In the genomic region with DNA sequence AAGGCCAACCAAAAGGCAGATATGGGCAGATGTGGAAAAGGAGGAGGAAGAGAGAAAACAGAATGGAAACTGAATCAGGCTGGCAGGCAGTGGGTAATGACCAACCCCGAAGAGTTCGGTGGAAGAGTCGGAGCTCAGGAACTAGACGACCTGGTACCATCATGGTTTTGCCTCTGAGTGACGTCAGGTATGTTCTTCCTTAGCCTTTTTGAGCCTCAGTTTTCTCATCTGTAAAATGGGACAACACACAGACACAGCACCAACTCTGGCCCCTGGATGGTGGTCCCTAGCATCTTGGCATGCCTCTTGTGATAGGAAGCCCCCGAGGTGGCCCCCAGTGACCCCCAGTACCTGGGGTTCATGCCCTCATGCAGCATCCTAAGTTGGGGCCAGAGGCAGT, we compare ENCODE assay signal across 2 cellular contexts.
TF ChIP-seq lines count a peak whose summit lies in the region.

No MANE protein-coding gene starts in this region.

TF ChIP-seq in HepG2, 621 proteins besides CTCF, POLR2A, EP300 and RAD21:
- TF ChIP-seq ZNF629 (CRISPR knock-in tag; conservative IDR thresholded peaks at IDR 0.05), result peak; percentile 44; the same call in 1 of the 2 replicates
- TF ChIP-seq HDAC6 (IDR thresholded peaks at IDR 0.05; ENCODE audit: low read depth, low read length), result no peak
- TF ChIP-seq, protein P1, sequence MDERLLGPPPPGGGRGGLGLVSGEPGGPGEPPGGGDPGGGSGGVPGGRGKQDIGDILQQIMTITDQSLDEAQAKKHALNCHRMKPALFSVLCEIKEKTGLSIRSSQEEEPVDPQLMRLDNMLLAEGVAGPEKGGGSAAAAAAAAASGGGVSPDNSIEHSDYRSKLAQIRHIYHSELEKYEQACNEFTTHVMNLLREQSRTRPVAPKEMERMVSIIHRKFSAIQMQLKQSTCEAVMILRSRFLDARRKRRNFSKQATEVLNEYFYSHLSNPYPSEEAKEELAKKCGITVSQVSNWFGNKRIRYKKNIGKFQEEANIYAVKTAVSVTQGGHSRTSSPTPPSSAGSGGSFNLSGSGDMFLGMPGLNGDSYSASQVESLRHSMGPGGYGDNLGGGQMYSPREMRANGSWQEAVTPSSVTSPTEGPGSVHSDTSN (CRISPR knock-in tag; IDR thresholded peaks at IDR 0.05), result no peak
- peak; percentile 83 for TF ChIP-seq CREB1 (IDR thresholded peaks at IDR 0.05)
- no peak for TF ChIP-seq CREB1 (CRISPR knock-in tag; IDR thresholded peaks at IDR 0.05)
- TF ChIP-seq ATF7 (IDR thresholded peaks at IDR 0.05), result peak; percentile 33
- TF ChIP-seq ATF7 (CRISPR knock-in tag; IDR thresholded peaks at IDR 0.05), result no peak

TF ChIP-seq in K562, 482 proteins besides CTCF, POLR2A, EP300 and RAD21:
- TF ChIP-seq RBM25 (IDR thresholded peaks at IDR 0.05; ENCODE audit: low read depth, low read length, severe bottlenecking), result peak; percentile 81
- TF ChIP-seq RCOR1 (IDR thresholded peaks at IDR 0.05; ENCODE audit: borderline replicate concordance in 1 of 2, low read depth in 2 of 2, low read length in 2 of 2), result peak in 1 of 2 experiments; percentile 51; a peak in 2 of 4 replicates
- TF ChIP-seq NCOA4 (IDR thresholded peaks at IDR 0.05; ENCODE audit: partially characterized antibody), result no peak
